1 cellular context compared by ENCODE assay signal in the genomic region with DNA sequence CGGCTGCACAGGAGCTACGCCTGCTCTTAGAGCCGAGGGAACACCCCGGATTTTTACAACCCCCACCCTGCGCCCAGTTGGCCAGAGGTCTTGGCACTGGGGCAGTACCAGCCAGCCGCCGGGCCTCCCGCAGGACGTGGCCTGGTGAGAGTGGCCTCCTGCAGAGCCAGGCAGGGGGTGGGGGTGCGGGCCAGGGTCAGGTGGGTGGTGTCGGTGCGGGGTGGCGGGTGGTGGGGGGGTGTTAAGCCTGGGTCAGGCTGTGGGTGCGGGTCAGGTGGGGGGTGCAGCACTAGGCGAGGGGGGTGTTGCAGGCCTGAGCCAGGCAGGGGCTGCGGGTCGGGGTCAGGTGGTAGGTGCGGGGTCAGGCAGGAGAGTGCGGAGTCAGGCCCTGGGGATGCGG.
TF ChIP-seq lines count a peak whose summit lies in the region.

No MANE protein-coding gene starts in this region.

TF ChIP-seq in GM23338, 12 proteins besides CTCF, POLR2A, EP300 and RAD21 (continued from another document):
- TF ChIP-seq, protein P1, sequence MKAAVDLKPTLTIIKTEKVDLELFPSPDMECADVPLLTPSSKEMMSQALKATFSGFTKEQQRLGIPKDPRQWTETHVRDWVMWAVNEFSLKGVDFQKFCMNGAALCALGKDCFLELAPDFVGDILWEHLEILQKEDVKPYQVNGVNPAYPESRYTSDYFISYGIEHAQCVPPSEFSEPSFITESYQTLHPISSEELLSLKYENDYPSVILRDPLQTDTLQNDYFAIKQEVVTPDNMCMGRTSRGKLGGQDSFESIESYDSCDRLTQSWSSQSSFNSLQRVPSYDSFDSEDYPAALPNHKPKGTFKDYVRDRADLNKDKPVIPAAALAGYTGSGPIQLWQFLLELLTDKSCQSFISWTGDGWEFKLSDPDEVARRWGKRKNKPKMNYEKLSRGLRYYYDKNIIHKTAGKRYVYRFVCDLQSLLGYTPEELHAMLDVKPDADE (IDR thresholded peaks at IDR 0.05) = no peak
- TF ChIP-seq JUNB (IDR thresholded peaks at IDR 0.05; ENCODE audit: unreplicated experiment) = no peak
- no peak for TF ChIP-seq CREB1 (CRISPR knock-in tag; IDR thresholded peaks at IDR 0.05; ENCODE audit: low read depth)
- TF ChIP-seq, protein P2, sequence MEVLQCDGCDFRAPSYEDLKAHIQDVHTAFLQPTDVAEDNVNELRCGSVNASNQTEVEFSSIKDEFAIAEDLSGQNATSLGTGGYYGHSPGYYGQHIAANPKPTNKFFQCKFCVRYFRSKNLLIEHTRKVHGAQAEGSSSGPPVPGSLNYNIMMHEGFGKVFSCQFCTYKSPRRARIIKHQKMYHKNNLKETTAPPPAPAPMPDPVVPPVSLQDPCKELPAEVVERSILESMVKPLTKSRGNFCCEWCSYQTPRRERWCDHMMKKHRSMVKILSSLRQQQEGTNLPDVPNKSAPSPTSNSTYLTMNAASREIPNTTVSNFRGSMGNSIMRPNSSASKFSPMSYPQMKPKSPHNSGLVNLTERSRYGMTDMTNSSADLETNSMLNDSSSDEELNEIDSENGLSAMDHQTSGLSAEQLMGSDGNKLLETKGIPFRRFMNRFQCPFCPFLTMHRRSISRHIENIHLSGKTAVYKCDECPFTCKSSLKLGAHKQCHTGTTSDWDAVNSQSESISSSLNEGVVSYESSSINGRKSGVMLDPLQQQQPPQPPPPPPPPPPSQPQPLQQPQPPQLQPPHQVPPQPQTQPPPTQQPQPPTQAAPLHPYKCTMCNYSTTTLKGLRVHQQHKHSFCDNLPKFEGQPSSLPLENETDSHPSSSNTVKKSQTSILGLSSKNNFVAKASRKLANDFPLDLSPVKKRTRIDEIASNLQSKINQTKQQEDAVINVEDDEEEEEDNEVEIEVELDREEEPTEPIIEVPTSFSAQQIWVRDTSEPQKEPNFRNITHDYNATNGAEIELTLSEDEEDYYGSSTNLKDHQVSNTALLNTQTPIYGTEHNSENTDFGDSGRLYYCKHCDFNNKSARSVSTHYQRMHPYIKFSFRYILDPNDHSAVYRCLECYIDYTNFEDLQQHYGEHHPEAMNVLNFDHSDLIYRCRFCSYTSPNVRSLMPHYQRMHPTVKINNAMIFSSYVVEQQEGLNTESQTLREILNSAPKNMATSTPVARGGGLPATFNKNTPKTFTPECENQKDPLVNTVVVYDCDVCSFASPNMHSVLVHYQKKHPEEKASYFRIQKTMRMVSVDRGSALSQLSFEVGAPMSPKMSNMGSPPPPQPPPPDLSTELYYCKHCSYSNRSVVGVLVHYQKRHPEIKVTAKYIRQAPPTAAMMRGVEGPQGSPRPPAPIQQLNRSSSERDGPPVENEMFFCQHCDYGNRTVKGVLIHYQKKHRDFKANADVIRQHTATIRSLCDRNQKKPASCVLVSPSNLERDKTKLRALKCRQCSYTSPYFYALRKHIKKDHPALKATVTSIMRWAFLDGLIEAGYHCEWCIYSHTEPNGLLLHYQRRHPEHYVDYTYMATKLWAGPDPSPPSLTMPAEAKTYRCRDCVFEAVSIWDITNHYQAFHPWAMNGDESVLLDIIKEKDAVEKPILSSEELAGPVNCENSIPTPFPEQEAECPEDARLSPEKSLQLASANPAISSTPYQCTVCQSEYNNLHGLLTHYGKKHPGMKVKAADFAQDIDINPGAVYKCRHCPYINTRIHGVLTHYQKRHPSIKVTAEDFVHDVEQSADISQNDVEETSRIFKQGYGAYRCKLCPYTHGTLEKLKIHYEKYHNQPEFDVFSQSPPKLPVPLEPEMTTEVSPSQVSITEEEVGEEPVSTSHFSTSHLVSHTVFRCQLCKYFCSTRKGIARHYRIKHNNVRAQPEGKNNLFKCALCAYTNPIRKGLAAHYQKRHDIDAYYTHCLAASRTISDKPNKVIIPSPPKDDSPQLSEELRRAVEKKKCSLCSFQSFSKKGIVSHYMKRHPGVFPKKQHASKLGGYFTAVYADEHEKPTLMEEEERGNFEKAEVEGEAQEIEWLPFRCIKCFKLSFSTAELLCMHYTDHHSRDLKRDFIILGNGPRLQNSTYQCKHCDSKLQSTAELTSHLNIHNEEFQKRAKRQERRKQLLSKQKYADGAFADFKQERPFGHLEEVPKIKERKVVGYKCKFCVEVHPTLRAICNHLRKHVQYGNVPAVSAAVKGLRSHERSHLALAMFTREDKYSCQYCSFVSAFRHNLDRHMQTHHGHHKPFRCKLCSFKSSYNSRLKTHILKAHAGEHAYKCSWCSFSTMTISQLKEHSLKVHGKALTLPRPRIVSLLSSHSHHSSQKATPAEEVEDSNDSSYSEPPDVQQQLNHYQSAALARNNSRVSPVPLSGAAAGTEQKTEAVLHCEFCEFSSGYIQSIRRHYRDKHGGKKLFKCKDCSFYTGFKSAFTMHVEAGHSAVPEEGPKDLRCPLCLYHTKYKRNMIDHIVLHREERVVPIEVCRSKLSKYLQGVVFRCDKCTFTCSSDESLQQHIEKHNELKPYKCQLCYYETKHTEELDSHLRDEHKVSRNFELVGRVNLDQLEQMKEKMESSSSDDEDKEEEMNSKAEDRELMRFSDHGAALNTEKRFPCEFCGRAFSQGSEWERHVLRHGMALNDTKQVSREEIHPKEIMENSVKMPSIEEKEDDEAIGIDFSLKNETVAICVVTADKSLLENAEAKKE (CRISPR knock-in tag; IDR thresholded peaks at IDR 0.05) = no peak
- TF ChIP-seq POLR2AphosphoS5 (IDR thresholded peaks at IDR 0.05; ENCODE audit: low read depth) = no peak
- TF ChIP-seq EZH2phosphoT487 (IDR thresholded peaks at IDR 0.05; ENCODE audit: unreplicated experiment) = no peak
- TF ChIP-seq ZNF331 (CRISPR knock-in tag; IDR thresholded peaks at IDR 0.05; ENCODE audit: low read depth) = no peak
- TF ChIP-seq NANOG (IDR thresholded peaks at IDR 0.05; ENCODE audit: borderline replicate concordance) = no peak
